In genomic region chr7:118214833-118215182, GRCh38 we compare ENCODE assay signal across 8 cellular contexts.
DNase-seq lines count a peak whose midpoint lies in the region; ATAC-seq and TF ChIP-seq lines count a peak whose summit lies in the region.

No MANE protein-coding gene starts in this region.

- peaks cover 2% of the 10 kb centered on the region for H3K27me3 Mint-ChIP-seq in activated naive CD8-positive, alpha-beta T cell

- no peaks in the 10 kb centered on the region for H3K4me1 ChIP-seq in muscle layer of colon (ENCODE audit: insufficient read depth, low read length)

- no peak for TF ChIP-seq CTCF in GM12875 (IDR thresholded peaks at IDR 0.05; ENCODE audit: borderline replicate concordance, insufficient read depth, low read depth, low read length)

- no peaks in the 10 kb centered on the region for H3K27me3 ChIP-seq in muscle layer of colon (ENCODE audit: control insufficient read depth in 1 of 2, insufficient read depth in 2 of 2, low read length in 2 of 2)

- no peaks in the 10 kb centered on the region for H3K9me3 Mint-ChIP-seq in activated naive CD8-positive, alpha-beta T cell (ENCODE audit: low read depth)

- H3K27ac Mint-ChIP-seq in activated naive CD8-positive, alpha-beta T cell, result peak overlapping the region; percentile 69

- H3K9me3 ChIP-seq in muscle layer of colon (ENCODE audit: low read length), result no peaks in the 10 kb centered on the region

- H3K4me3 ChIP-seq in GM12875 (ENCODE audit: low read depth, low read length), result peak overlapping the region; percentile 53
- peak overlapping the region; percentile 75 to 86 for H3K4me3 ChIP-seq in muscle layer of colon (ENCODE audit: low read depth in 1 of 2, low read length in 2 of 2)

- H3K4me3 Mint-ChIP-seq in activated naive CD8-positive, alpha-beta T cell, result peak overlapping the region; percentile 87

- peak overlapping the region; percentile 55 for H3K9ac ChIP-seq in muscle layer of colon (ENCODE audit: low read length)

- no peaks in the 10 kb centered on the region for H3K36me3 ChIP-seq in muscle layer of colon (ENCODE audit: insufficient read depth, low read length)

- peak overlapping the region; percentile 54 for H3K27ac ChIP-seq in muscle layer of colon (ENCODE audit: low read depth, low read length)

- ATAC-seq in HG02840 (IDR thresholded peaks at IDR 0.05; ENCODE audit: low FRiP score, unreplicated experiment), result peak; percentile 14

- no peaks in the 10 kb centered on the region for H3K36me3 Mint-ChIP-seq in activated naive CD8-positive, alpha-beta T cell

- DNase-seq in AG08396 (ENCODE audit: low spot score) (no peak), DMS 273 (lab: John Stamatoyannopoulos, UW; ENCODE audit: unreplicated experiment) (no peak), NK-92 (lab: John Stamatoyannopoulos, UW; ENCODE audit: unreplicated experiment) (no peak), nucleus accumbens (lab: John Stamatoyannopoulos, UW) (no peak)

- H3K4me1 Mint-ChIP-seq in activated naive CD8-positive, alpha-beta T cell (ENCODE audit: low read depth), result peaks cover 14% of the 10 kb centered on the region
